In genomic region chr1:18847723-18848122, GRCh38 we compare ENCODE assay signal across 11 cellular contexts. TPM values are rescaled to one million over a fixed set of nuclear protein-coding genes. Genes with fewer than 3 reads are reported as not detected.
"Had no signal": no experiment of that assay in that cellular context is flagged by ENCODE, and none has a peak within 500 bp of the region (broad histone marks: within the 10 kb centered on the region; RNA-seq: fewer than 3 reads in every experiment).

No MANE protein-coding gene starts in this region.

RNA-seq across cellular contexts. Expression of gene TAS1R2, which starts 11.7 kb away (rescaled TPM):
- total RNA-seq: subcutaneous adipose tissue, temporal lobe, thoracic aorta, thyroid gland, tibial nerve, transverse colon, upper lobe of left lung, upper lobe of right lung, ureter, urinary bladder had no signal
- polyA plus RNA-seq: stomach, urinary bladder had no signal
